8 cellular contexts compared by ENCODE assay signal in genomic region chr5:134465856-134466240, GRCh38. TPM values are rescaled to one million over a fixed set of nuclear protein-coding genes. Genes with fewer than 3 reads are reported as not detected.
DNase-seq lines count a peak whose midpoint lies in the region; ATAC-seq, FAIRE-seq and TF ChIP-seq lines count a peak whose summit lies in the region.

No MANE protein-coding gene starts in this region.

- H3K4me3 ChIP-seq in HUES6 (ENCODE audit: low read depth, low read length) (peak overlapping the region; percentile 78), pancreas (peak overlapping the region; percentile 0 to 50 (median 22)), urinary bladder (ENCODE audit: low read depth, low read length) (peak overlapping the region; percentile 39)

- peak overlapping the region; percentile 94 for H3K27ac ChIP-seq in HUES6 (ENCODE audit: low read depth, low read length)
- peak overlapping the region; percentile 88 to 94 (median 92) for H3K27ac ChIP-seq in pancreas
- H3K27ac ChIP-seq in urinary bladder (ENCODE audit: low read depth) = peak overlapping the region; percentile 81

- peak overlapping the region; percentile 98 for H3K9ac ChIP-seq in HUES6 (ENCODE audit: low read length)

- no peak for TF ChIP-seq CTCF in pancreas (IDR thresholded peaks at IDR 0.05)

- H3K27me3 ChIP-seq in HUES6 (ENCODE audit: control insufficient read depth, insufficient read depth, low read length) (no peaks in the 10 kb centered on the region), pancreas (no peaks in the 10 kb centered on the region)

- H3K36me3 ChIP-seq in HUES6 (ENCODE audit: control insufficient read depth, insufficient read depth, low read length) (no peaks in the 10 kb centered on the region), pancreas (no peaks in the 10 kb centered on the region), urinary bladder (ENCODE audit: insufficient read depth) (no peaks in the 10 kb centered on the region)

- in situ Hi-C loops in SK-MEL-5 (cut with HindIII; ENCODE audit: low pct_unique_long_range_greater_than_20kb, low sequenced_read_pairs) = no loop called here

- no peak for FAIRE-seq in pancreas (lab: Jason Lieb, UNC)

- intact Hi-C loops in Right ventricle myocardium inferior (cut with DNase I) (loop anchor here (1.0 to 2.0 kb wide), 5 partner anchors 27 to 93 kb away; no protein-coding TSS in a partner anchor), pancreas (cut with DNase I) (no loop called here)

- DNase-seq in DMS153 (lab: John Stamatoyannopoulos, UW) (peak; percentile 20), SK-MEL-5 (ENCODE audit: low read depth, low spot score) (peak; percentile 75), Right ventricle myocardium inferior (ENCODE audit: missing footprints) (peak; percentile 95), pancreas (peak; percentile 85 to 95 (median 92))
- DNase-seq in activated naive CD8-positive, alpha-beta T cell treated with anti-CD3 and anti-CD28 coated beads, Interleukin-2, amount 50 U/mL, for 16 hours (ENCODE audit: low read depth, low spot score) = peak; percentile 4

- WGBS in pancreas, 2 donors = 0 to 1% methylated on average over 17 to 27 of the region's 27 CpGs
- under 1% methylated on average over 27 of the region's 27 CpGs for WGBS in urinary bladder

- H3K4me1 ChIP-seq in HUES6 (ENCODE audit: control insufficient read depth, insufficient read depth, low read length) (peaks cover 14% of the 10 kb centered on the region), pancreas (peaks cover 8 to 13% (median 13%) of the 10 kb centered on the region in 3 donors), urinary bladder (ENCODE audit: insufficient read depth) (peaks cover 2% of the 10 kb centered on the region)

- peak; percentile 84 for ATAC-seq in GM21423 (IDR thresholded peaks at IDR 0.05; ENCODE audit: unreplicated experiment)
- peak; percentile 88 for ATAC-seq in Right ventricle myocardium inferior
- ATAC-seq in pancreas = peak; percentile 90 to 96 (median 90)

- H3K9me3 ChIP-seq in HUES6 (ENCODE audit: control insufficient read depth, insufficient read depth, low read depth, low read length) (no peaks in the 10 kb centered on the region), pancreas (no peaks in the 10 kb centered on the region)

RNA-seq across cellular contexts. Expression of gene CDKN2AIPNL, which starts 54.2 kb away (rescaled TPM):
- 39.1 and 43.6 TPM in 2 replicates for total RNA-seq in SK-MEL-5 (2014; rRNA removed; shearing (Covaris generic))
- polyA plus RNA-seq in SK-MEL-5 (2015; cell fraction: cytosol; rRNA removed) = 38.6 and 39.6 TPM in 2 replicates
- polyA plus RNA-seq in SK-MEL-5 (2015; cell fraction: nucleus; rRNA removed) = 3.7 and 7.0 TPM in 2 replicates
- total RNA-seq in Right ventricle myocardium inferior (45.7 TPM), pancreas (10 to 100 TPM; 11.9 to 24.6 (median 15.8) TPM), urinary bladder (24.5 TPM)
- polyA plus RNA-seq in pancreas (10 to 100 TPM; 26.8 to 42.5 TPM), urinary bladder (24.1 TPM)

RNA-seq across cellular contexts. Expression of gene JADE2, which starts 59.6 kb away (rescaled TPM):
- 21.8 and 23.6 TPM in 2 replicates for total RNA-seq in SK-MEL-5 (2014; rRNA removed; shearing (Covaris generic))
- 27.3 and 27.7 TPM in 2 replicates for polyA plus RNA-seq in SK-MEL-5 (2015; cell fraction: cytosol; rRNA removed)
- 17.0 and 26.8 TPM in 2 replicates for polyA plus RNA-seq in SK-MEL-5 (2015; cell fraction: nucleus; rRNA removed)
- total RNA-seq in Right ventricle myocardium inferior (24.6 TPM), pancreas (10 to 100 TPM; 25.7 to 42.7 (median 27.4) TPM), urinary bladder (8.9 TPM)
- polyA plus RNA-seq in pancreas (10 to 100 TPM in 1 of 2 donors, 1 to 10 TPM in 1; 9.6 to 12.6 TPM), urinary bladder (41.2 TPM)

Comparison
In these comparisons a context has a peak if more than half of its experiments do, and no peak if none do; other contexts are left out.
1. Peak in every context shown above with its lines: DNase-seq, ATAC-seq, H3K4me3 ChIP-seq and H3K27ac ChIP-seq.
2. DNase-seq: peak in every context shown above with its lines; median percentile 95 in Right ventricle myocardium inferior; 92 in pancreas; 75 in SK-MEL-5; 20 in DMS153; 4 in activated naive CD8-positive, alpha-beta T cell treated with anti-CD3 and anti-CD28 coated beads, Interleukin-2, amount 50 U/mL, for 16 hours.
3. H3K4me3 ChIP-seq: peak in every context shown above with its lines; median percentile 78 in HUES6; 39 in urinary bladder; 22 in pancreas.